Comparison of ENCODE assay signal across 15 cellular contexts in the genomic region with DNA sequence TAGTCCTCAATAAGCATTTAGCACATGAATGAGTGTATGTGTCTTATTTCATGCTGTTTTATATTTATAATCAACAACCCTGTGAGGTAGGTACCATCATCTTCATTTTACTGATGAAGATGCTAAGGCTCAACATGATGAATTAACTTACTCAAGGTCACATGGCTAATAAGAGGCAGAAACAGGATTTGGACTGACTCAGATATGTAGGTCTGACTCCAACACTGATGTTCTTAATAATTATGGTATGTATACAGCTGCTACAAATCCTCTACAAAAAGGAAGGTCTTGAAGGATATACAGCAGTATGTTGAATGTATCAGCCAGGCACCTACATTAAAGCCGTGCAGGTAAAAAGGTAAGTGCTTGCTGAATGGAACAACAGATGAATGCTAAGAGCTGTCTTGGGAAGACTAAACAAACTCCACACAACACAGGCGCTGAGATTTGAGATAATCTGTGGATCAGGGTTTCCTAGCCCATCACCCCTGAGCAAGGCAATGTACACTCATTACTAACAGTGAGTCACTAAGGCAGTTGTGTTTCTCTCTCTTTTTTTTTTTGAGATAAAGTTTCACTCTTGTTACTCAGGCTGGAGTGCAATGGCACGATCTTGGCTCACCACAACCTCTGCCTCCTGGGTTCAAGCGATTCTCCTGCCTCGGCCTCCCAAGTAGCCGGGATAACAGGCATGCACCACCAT. TPM values are rescaled to one million over a fixed set of nuclear protein-coding genes. Genes with fewer than 3 reads are reported as not detected.
DNase-seq lines count a peak whose midpoint lies in the region; ATAC-seq, FAIRE-seq and TF ChIP-seq lines count a peak whose summit lies in the region.
"Had no signal": no experiment of that assay in that cellular context is flagged by ENCODE, and none has a peak within 500 bp of the region (broad histone marks: within the 10 kb centered on the region; RNA-seq: fewer than 3 reads in every experiment).

No MANE protein-coding gene starts in this region.

- no peaks in the 10 kb centered on the region for H3K27me3 Mint-ChIP-seq in activated CD4-positive, alpha-beta T cell treated with anti-CD3 and anti-CD28 coated beads for 36 hours
- H3K27me3 Mint-ChIP-seq in memory B cell = no peaks in the 10 kb centered on the region
- H3K27me3 Mint-ChIP-seq: IgD-negative memory B cell, naive B cell had no signal

- no peaks in the 10 kb centered on the region for H3K27me3 ChIP-seq in right lobe of liver
- no peaks in the 10 kb centered on the region for H3K27me3 ChIP-seq in lower lobe of right lung (ENCODE audit: low read depth)

- WGBS in right lobe of liver (ENCODE audit: insufficient coverage, low coverage, low lambda C conversion rate, missing lambda C conversion rate) = 94% methylated on average over 5 of the region's 6 CpGs

- TF ChIP-seq CTCF in astrocyte of the spinal cord (IDR thresholded peaks at IDR 0.05; ENCODE audit: low read depth, low read length) (no peak), right lobe of liver (IDR thresholded peaks at IDR 0.05) (no peak), lower lobe of right lung (IDR thresholded peaks at IDR 0.05) (no peak)

- FAIRE-seq in HTR-8/SVneo (lab: Jason Lieb, UNC) = peak; percentile 83
- FAIRE-seq: A204.1 had no signal

- intact Hi-C loops in activated CD4-positive, alpha-beta T cell treated with anti-CD3 and anti-CD28 coated beads for 36 hours (cut with DNase I, micrococcal nuclease) = loop anchor here in 1 of 2 experiments (1.0 kb wide), 4 partner anchors 11 to 314 kb away; a partner anchor contains a TSS
- intact Hi-C loops in right lobe of liver (cut with DNase I) (no loop called here), lower lobe of right lung (cut with DNase I) (no loop called here)

- POLR2A ChIA-PET in activated CD4-positive, alpha-beta T cell treated with anti-CD3 and anti-CD28 coated beads for 36 hours (lab: Charles Lee) = no interaction called here

- H3K27ac Mint-ChIP-seq in activated CD4-positive, alpha-beta T cell treated with anti-CD3 and anti-CD28 coated beads for 36 hours = peak overlapping the region; percentile 41
- H3K27ac Mint-ChIP-seq in memory B cell = peak overlapping the region; percentile 38
- H3K27ac Mint-ChIP-seq: endodermal cell, IgD-negative memory B cell, immature natural killer cell had no signal

- no peak overlapping the region for H3K4me3 Mint-ChIP-seq in activated CD4-positive, alpha-beta T cell treated with anti-CD3 and anti-CD28 coated beads for 36 hours
- H3K4me3 Mint-ChIP-seq in memory B cell = no peak overlapping the region
- H3K4me3 Mint-ChIP-seq: endodermal cell, IgD-negative memory B cell, immature natural killer cell, naive B cell had no signal

- TF ChIP-seq POLR2A in right lobe of liver (IDR thresholded peaks at IDR 0.05) = no peak

- H3K9me3 ChIP-seq in right lobe of liver = no peaks in the 10 kb centered on the region
- no peaks in the 10 kb centered on the region for H3K9me3 ChIP-seq in lower lobe of right lung

- CTCF ChIA-PET in activated CD4-positive, alpha-beta T cell treated with anti-CD3 and anti-CD28 coated beads for 36 hours (lab: Charles Lee) = no interaction called here

- DNase-seq in activated CD4-positive, alpha-beta T cell treated with anti-CD3 and anti-CD28 coated beads for 36 hours = peak; percentile 46
- DNase-seq in activated CD4-positive, alpha-beta T cell treated with anti-CD3 and anti-CD28 coated beads for 1 hour = no peak
- peak; percentile 47 for DNase-seq in HTR-8/SVneo (ENCODE audit: insufficient read length, low spot score)
- DNase-seq in astrocyte of the spinal cord (ENCODE audit: low read depth, low spot score) = peak; percentile 72
- DNase-seq in memory B cell (ENCODE audit: low spot score in 2 of 2) = no peak
- no peak for DNase-seq in right lobe of liver
- no peak for DNase-seq in central memory CD4-positive, alpha-beta T cell
- DNase-seq in lower lobe of right lung = no peak
- DNase-seq: endodermal cell, immature natural killer cell, naive B cell, NCI-H2081 treated with DMSO at 0.1 percent for 48 hours had no signal

- H3K4me3 ChIP-seq in astrocyte of the spinal cord (ENCODE audit: low read depth, low read length) (no peak overlapping the region), right lobe of liver (no peak overlapping the region), lower lobe of right lung (no peak overlapping the region)
- H3K4me3 ChIP-seq: PC-9 had no signal

- peaks cover 52% of the 10 kb centered on the region for H3K36me3 Mint-ChIP-seq in activated CD4-positive, alpha-beta T cell treated with anti-CD3 and anti-CD28 coated beads for 36 hours (ENCODE audit: low read depth)
- H3K36me3 Mint-ChIP-seq in memory B cell = peaks cover 49% of the 10 kb centered on the region

- in situ Hi-C loops in astrocyte of the spinal cord (cut with HindIII; ENCODE audit: low sequenced_read_pairs) = no loop called here

- H3K9me3 Mint-ChIP-seq in activated CD4-positive, alpha-beta T cell treated with anti-CD3 and anti-CD28 coated beads for 36 hours (ENCODE audit: low read depth) = no peaks in the 10 kb centered on the region
- no peaks in the 10 kb centered on the region for H3K9me3 Mint-ChIP-seq in memory B cell
- H3K9me3 Mint-ChIP-seq: endodermal cell, IgD-negative memory B cell, immature natural killer cell, naive B cell had no signal

- ATAC-seq in activated CD4-positive, alpha-beta T cell treated with anti-CD3 and anti-CD28 coated beads for 36 hours = peak; percentile 87
- ATAC-seq in memory B cell (ENCODE audit: low read depth) = no peak
- ATAC-seq in right lobe of liver = no peak
- no peak for ATAC-seq in lower lobe of right lung

- H3K27ac ChIP-seq in right lobe of liver = no peak overlapping the region
- no peak overlapping the region for H3K27ac ChIP-seq in lower lobe of right lung
- H3K27ac ChIP-seq: PC-9 had no signal

- peaks cover 43% of the 10 kb centered on the region for H3K4me1 Mint-ChIP-seq in activated CD4-positive, alpha-beta T cell treated with anti-CD3 and anti-CD28 coated beads for 36 hours
- H3K4me1 Mint-ChIP-seq in memory B cell = no peaks in the 10 kb centered on the region
- H3K4me1 Mint-ChIP-seq: endodermal cell, IgD-negative memory B cell, immature natural killer cell had no signal

- H3K36me3 ChIP-seq in right lobe of liver (peaks cover 6 to 60% (median 14%) of the 10 kb centered on the region in 4 donors), lower lobe of right lung (peaks cover 95% of the 10 kb centered on the region)

- H3K4me1 ChIP-seq in right lobe of liver (no peaks in the 10 kb centered on the region), lower lobe of right lung (no peaks in the 10 kb centered on the region)

RNA-seq across cellular contexts. Expression of a gene that starts 31.9 kb away (rescaled TPM):
- 10 to 100 TPM; 35.6 to 36.7 TPM for total RNA-seq in activated CD4-positive, alpha-beta T cell treated with anti-CD3 and anti-CD28 coated beads for 36 hours
- total RNA-seq in right lobe of liver = 10 to 100 TPM in 4 of 6 experiments, 1 to 10 TPM in 2; 8.6 to 14.3 (median 11.3) TPM
- 16.7 TPM for total RNA-seq in lower lobe of right lung

RNA-seq across cellular contexts. Expression of a gene that starts 32.2 kb away (rescaled TPM):
- total RNA-seq in activated CD4-positive, alpha-beta T cell treated with anti-CD3 and anti-CD28 coated beads for 36 hours = 10 to 100 TPM; 29.9 to 36.4 TPM
- total RNA-seq in right lobe of liver = 100 to 1,000 TPM in 1 of 6 experiments, 10 to 100 TPM in 5; 25.0 to 153 (median 37.9) TPM
- 25.6 TPM for total RNA-seq in lower lobe of right lung

Comparison
In these comparisons a context has a peak if more than half of its experiments do, and no peak if none do; other contexts are left out.
1. DNase-seq: peak in activated CD4-positive, alpha-beta T cell treated with anti-CD3 and anti-CD28 coated beads for 36 hours (single experiment), HTR-8/SVneo (single experiment) and astrocyte of the spinal cord (single experiment); none in activated CD4-positive, alpha-beta T cell treated with anti-CD3 and anti-CD28 coated beads for 1 hour (single experiment), memory B cell (0 of 2), right lobe of liver (0 of 3), central memory CD4-positive, alpha-beta T cell (single experiment) and lower lobe of right lung (single experiment).